ENCODE assay signal across 8 cellular contexts in genomic region chr11:119100960-119101349, GRCh38.
DNase-seq lines count a peak whose midpoint lies in the region; ATAC-seq and TF ChIP-seq lines count a peak whose summit lies in the region.

No MANE protein-coding gene starts in this region.

- H3K9me3 ChIP-seq in RWPE2 (ENCODE audit: severe bottlenecking) = no peaks in the 10 kb centered on the region

- H3K27ac ChIP-seq in RWPE2 (ENCODE audit: poor library complexity, severe bottlenecking) = peak overlapping the region; percentile 83

- DNase-seq in GM12865 (ENCODE audit: low read depth) (no peak), RWPE2 (ENCODE audit: low spot score) (no peak), fibroblast of mammary gland (ENCODE audit: low read depth) (no peak), retinal pigment epithelial cell (ENCODE audit: low read depth) (no peak), NCI-H2081 treated with DMSO at 0.1 percent for 48 hours (lab: John Stamatoyannopoulos, UW) (no peak), GM13976 (ENCODE audit: low spot score) (no peak)

- peaks cover 32% of the 10 kb centered on the region for H3K36me3 ChIP-seq in RWPE2 (ENCODE audit: low read depth)

- ATAC-seq in RWPE2 (ENCODE audit: low read depth) = no peak
- no peak for ATAC-seq in GM18868 (IDR thresholded peaks at IDR 0.05; ENCODE audit: unreplicated experiment)
- no peak for ATAC-seq in HG03378 (IDR thresholded peaks at IDR 0.05; ENCODE audit: unreplicated experiment)

- no peaks in the 10 kb centered on the region for H3K27me3 ChIP-seq in RWPE2 (ENCODE audit: insufficient read depth, poor library complexity, severe bottlenecking)

- peaks cover 4% of the 10 kb centered on the region for H3K4me1 ChIP-seq in RWPE2 (ENCODE audit: insufficient read depth, poor library complexity, severe bottlenecking)

- H3K4me3 ChIP-seq in GM12865 (ENCODE audit: low read depth, low read length) = peak overlapping the region; percentile 89
- peak overlapping the region; percentile 66 for H3K4me3 ChIP-seq in RWPE2 (ENCODE audit: severe bottlenecking)
- peak overlapping the region; percentile 89 for H3K4me3 ChIP-seq in fibroblast of mammary gland (ENCODE audit: control insufficient read depth, low read depth, low read length)
- peak overlapping the region; percentile 88 for H3K4me3 ChIP-seq in retinal pigment epithelial cell (ENCODE audit: low read length)

- no peak for TF ChIP-seq CTCF in GM12865 (IDR thresholded peaks at IDR 0.05; ENCODE audit: insufficient read depth, low read depth, low read length, missing control alignments)
- TF ChIP-seq CTCF in RWPE2 (IDR thresholded peaks at IDR 0.05; ENCODE audit: poor library complexity, severe bottlenecking) = no peak
- no peak for TF ChIP-seq CTCF in fibroblast of mammary gland (conservative IDR thresholded peaks at IDR 0.05; ENCODE audit: control insufficient read depth, insufficient read depth, low read depth, low read length)
- no peak for TF ChIP-seq CTCF in retinal pigment epithelial cell (conservative IDR thresholded peaks at IDR 0.05; ENCODE audit: low read depth, low read length)
- TF ChIP-seq CTCF in GM13976 (IDR thresholded peaks at IDR 0.05; ENCODE audit: borderline replicate concordance, control extremely low read depth, extremely low read depth, insufficient read depth, missing control alignments) = no peak

- in situ Hi-C loops in GM13976 (cut with MboI; ENCODE audit: low sequenced_read_pairs, unreplicated experiment) = no loop called here
